ENCODE assay signal across 9 cellular contexts in genomic region chr4:169070895-169071218, GRCh38.
DNase-seq lines count a peak whose midpoint lies in the region; ATAC-seq lines count a peak whose summit lies in the region.
"Had no signal": no experiment of that assay in that cellular context is flagged by ENCODE, and none has a peak within 500 bp of the region (broad histone marks: within the 10 kb centered on the region; RNA-seq: fewer than 3 reads in every experiment).

No MANE protein-coding gene starts in this region.

- H3K27ac Mint-ChIP-seq in T-cell, result no peak overlapping the region
- H3K27ac Mint-ChIP-seq in activated CD8-positive, alpha-beta memory T cell treated with anti-CD3 and anti-CD28 coated beads, Interleukin-2, amount 10 ng/mL, durations not matched to agents 7 days and 5 days, result no peak overlapping the region

- peaks cover 2 to 6% (median 3%) of the 10 kb centered on the region in 3 donors for H3K4me1 Mint-ChIP-seq in T-cell
- peaks cover 5% of the 10 kb centered on the region for H3K4me1 Mint-ChIP-seq in activated CD8-positive, alpha-beta memory T cell treated with anti-CD3 and anti-CD28 coated beads, Interleukin-2, amount 10 ng/mL, durations not matched to agents 7 days and 5 days

- no peaks in the 10 kb centered on the region for H3K36me3 Mint-ChIP-seq in T-cell
- H3K36me3 Mint-ChIP-seq in activated CD8-positive, alpha-beta memory T cell treated with anti-CD3 and anti-CD28 coated beads, Interleukin-2, amount 10 ng/mL, durations not matched to agents 7 days and 5 days, result no peaks in the 10 kb centered on the region

- peaks cover 2 to 5% of the 10 kb centered on the region in 2 donors for H3K27me3 Mint-ChIP-seq in T-cell
- H3K27me3 Mint-ChIP-seq in activated CD8-positive, alpha-beta memory T cell treated with anti-CD3 and anti-CD28 coated beads, Interleukin-2, amount 10 ng/mL, durations not matched to agents 7 days and 5 days, result peaks cover 10% of the 10 kb centered on the region

- CTCF ChIA-PET in T-cell (lab: Charles Lee), result no interaction called here
- CTCF ChIA-PET in activated CD8-positive, alpha-beta memory T cell treated with anti-CD3 and anti-CD28 coated beads, Interleukin-2, amount 10 ng/mL, durations not matched to agents 7 days and 5 days (lab: Charles Lee), result no interaction called here

- POLR2A ChIA-PET in T-cell (lab: Charles Lee), result no interaction called here

- H3K4me3 Mint-ChIP-seq in T-cell, result no peak overlapping the region
- H3K4me3 Mint-ChIP-seq in activated CD8-positive, alpha-beta memory T cell treated with anti-CD3 and anti-CD28 coated beads, Interleukin-2, amount 10 ng/mL, durations not matched to agents 7 days and 5 days, result no peak overlapping the region

- H3K4me3 ChIP-seq in MG63, result no peak overlapping the region
- H3K4me3 ChIP-seq: thoracic aorta had no signal

- peak; percentile 83 for DNase-seq in DMS153 treated with DMSO at 0.1 percent for 48 hours (lab: John Stamatoyannopoulos, UW; ENCODE audit: unreplicated experiment)
- DNase-seq in MG63, result peak; percentile 66
- DNase-seq in astrocyte of the hippocampus (ENCODE audit: low read depth, low spot score), result peak; percentile 84
- DNase-seq in mucosa of gallbladder (ENCODE audit: low spot score), result peak; percentile 64
- DNase-seq in T-cell, result no peak
- no peak for DNase-seq in pons (ENCODE audit: low spot score)
- no peak for DNase-seq in activated CD8-positive, alpha-beta memory T cell treated with anti-CD3 and anti-CD28 coated beads, Interleukin-2, amount 10 ng/mL, durations not matched to agents 7 days and 5 days

- ATAC-seq in GM21529 (IDR thresholded peaks at IDR 0.05; ENCODE audit: unreplicated experiment), result no peak
- no peak for ATAC-seq in T-cell (replicated peaks in 1 of 4)
- ATAC-seq in activated CD8-positive, alpha-beta memory T cell treated with anti-CD3 and anti-CD28 coated beads, Interleukin-2, amount 10 ng/mL, durations not matched to agents 7 days and 5 days, result no peak

- H3K9me3 ChIP-seq in MG63, result no peaks in the 10 kb centered on the region
- H3K9me3 ChIP-seq: thoracic aorta had no signal

- no peaks in the 10 kb centered on the region for H3K27me3 ChIP-seq in MG63

- H3K36me3 ChIP-seq in MG63, result no peaks in the 10 kb centered on the region
- H3K36me3 ChIP-seq: thoracic aorta had no signal

- H3K9me3 Mint-ChIP-seq in T-cell, result no peaks in the 10 kb centered on the region
- H3K9me3 Mint-ChIP-seq in activated CD8-positive, alpha-beta memory T cell treated with anti-CD3 and anti-CD28 coated beads, Interleukin-2, amount 10 ng/mL, durations not matched to agents 7 days and 5 days (ENCODE audit: low read depth), result no peaks in the 10 kb centered on the region

Comparison
In these comparisons a context has a peak if more than half of its experiments do, and no peak if none do; other contexts are left out.
1. DNase-seq: peak in DMS153 treated with DMSO at 0.1 percent for 48 hours (single experiment), MG63 (single experiment), astrocyte of the hippocampus (single experiment) and mucosa of gallbladder (single experiment); none in T-cell (0 of 34), pons (single experiment) and activated CD8-positive, alpha-beta memory T cell treated with anti-CD3 and anti-CD28 coated beads, Interleukin-2, amount 10 ng/mL, durations not matched to agents 7 days and 5 days (single experiment).